18 cellular contexts compared by ENCODE assay signal in the genomic region with DNA sequence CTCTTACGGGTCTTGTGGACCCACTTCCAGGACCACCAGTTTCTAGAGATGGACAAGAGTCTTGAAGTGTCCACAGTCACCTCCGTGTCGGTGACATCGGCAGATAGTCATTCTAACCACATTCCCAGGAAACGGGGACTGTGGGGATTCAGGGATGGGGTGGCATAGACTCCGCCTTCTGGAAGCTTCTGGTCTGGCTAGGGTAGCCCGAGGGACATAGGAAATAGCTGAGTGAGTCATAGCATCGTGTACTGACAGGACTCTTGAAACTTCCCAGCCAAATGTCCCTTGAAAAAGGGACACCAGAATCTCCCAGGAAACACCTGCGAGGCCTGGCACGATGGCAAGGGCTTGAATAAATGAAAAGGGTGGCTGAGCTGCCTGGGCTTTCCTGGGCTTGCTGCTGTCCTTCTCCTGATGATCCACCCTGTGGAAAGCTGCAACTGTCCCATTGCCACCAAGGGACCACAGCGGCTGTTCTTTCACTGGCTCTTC.
DNase-seq lines count a peak whose midpoint lies in the region; FAIRE-seq and TF ChIP-seq lines count a peak whose summit lies in the region.
"Had no signal": no experiment of that assay in that cellular context is flagged by ENCODE, and none has a peak within 500 bp of the region (broad histone marks: within the 10 kb centered on the region; RNA-seq: fewer than 3 reads in every experiment).

No MANE protein-coding gene starts in this region.

- H3K27me3 Mint-ChIP-seq in activated naive CD8-positive, alpha-beta T cell treated with anti-CD3 and anti-CD28 coated beads for 36 hours, result no peaks in the 10 kb centered on the region
- H3K27me3 Mint-ChIP-seq: activated naive CD8-positive, alpha-beta T cell treated with anti-CD3 and anti-CD28 coated beads, Interleukin-2, amount 10 ng/mL, durations not matched to agents 7 days and 5 days had no signal

- H3K4me1 ChIP-seq in mesodermal cell (ENCODE audit: control insufficient read depth, insufficient read depth, low read length, poor library complexity, severe bottlenecking), result peaks cover 15% of the 10 kb centered on the region
- H3K4me1 ChIP-seq: transverse colon had no signal

- WGBS in mesodermal cell (ENCODE audit: insufficient coverage in 2 of 2), 2 experiments, result 82 to 95% methylated on average over 6 to 8 of the region's 11 CpGs

- DNase-seq in EH (ENCODE audit: low read depth) (peak; percentile 88), LoVo (ENCODE audit: low spot score) (peak; percentile 25), bronchial epithelial cell (ENCODE audit: low read depth) (peak; percentile 81), NCI-H2227 treated with DMSO at 0.1 percent for 48 hours (lab: John Stamatoyannopoulos, UW) (no peak), OCI-M2 (lab: John Stamatoyannopoulos, UW; ENCODE audit: unreplicated experiment) (no peak), NCI-H1694 (lab: John Stamatoyannopoulos, UW) (no peak)
- no peak for DNase-seq in activated naive CD8-positive, alpha-beta T cell treated with anti-CD3 and anti-CD28 coated beads for 36 hours
- DNase-seq: activated CD4-positive, CD25-positive, alpha-beta regulatory T cell treated with anti-CD3 and anti-CD28 coated beads, Interleukin-2, amount 50 U/mL, for 72 hours; CD4-positive, CD25-positive, alpha-beta regulatory T cell; central memory CD4-positive, alpha-beta T cell; NCI-H1436; retina; transverse colon had no signal

- no peaks in the 10 kb centered on the region for H3K36me3 Mint-ChIP-seq in activated naive CD8-positive, alpha-beta T cell treated with anti-CD3 and anti-CD28 coated beads for 36 hours
- H3K36me3 Mint-ChIP-seq: activated naive CD8-positive, alpha-beta T cell treated with anti-CD3 and anti-CD28 coated beads, Interleukin-2, amount 10 ng/mL, durations not matched to agents 7 days and 5 days; CD4-positive, CD25-positive, alpha-beta regulatory T cell; natural killer cell treated with Interleukin-12 subunit alpha and Interleukin-12 subunit beta and Interleukin-15 and Interleukin-18, amount 100 ng/mL, for 72 hours had no signal

- no peaks in the 10 kb centered on the region for H3K9me3 Mint-ChIP-seq in activated naive CD8-positive, alpha-beta T cell treated with anti-CD3 and anti-CD28 coated beads for 36 hours
- H3K9me3 Mint-ChIP-seq: activated naive CD8-positive, alpha-beta T cell treated with anti-CD3 and anti-CD28 coated beads, Interleukin-2, amount 10 ng/mL, durations not matched to agents 7 days and 5 days; CD4-positive, CD25-positive, alpha-beta regulatory T cell; natural killer cell treated with Interleukin-12 subunit alpha and Interleukin-12 subunit beta and Interleukin-15 and Interleukin-18, amount 100 ng/mL, for 72 hours; T-helper 1 cell treated with Interleukin-12 subunit alpha and Interleukin-12 subunit beta and Interleukin-4 antibody, amounts not matched to agents 30 μg/mL and 1 μg/mL, for 36 hours had no signal

- H3K4me3 ChIP-seq in bronchial epithelial cell (ENCODE audit: low read depth, low read length) (no peak overlapping the region), mesodermal cell (ENCODE audit: extremely low read depth, insufficient read depth, low read length, poor library complexity, severe bottlenecking) (no peak overlapping the region)
- H3K4me3 ChIP-seq: transverse colon had no signal

- no peaks in the 10 kb centered on the region for H3K27me3 ChIP-seq in bronchial epithelial cell (ENCODE audit: control insufficient read depth, insufficient read depth, low read length)
- H3K27me3 ChIP-seq: transverse colon had no signal

- H3K4me3 Mint-ChIP-seq in activated naive CD8-positive, alpha-beta T cell treated with anti-CD3 and anti-CD28 coated beads for 36 hours, result no peak overlapping the region
- H3K4me3 Mint-ChIP-seq: activated naive CD8-positive, alpha-beta T cell treated with anti-CD3 and anti-CD28 coated beads, Interleukin-2, amount 10 ng/mL, durations not matched to agents 7 days and 5 days; CD4-positive, CD25-positive, alpha-beta regulatory T cell; natural killer cell treated with Interleukin-12 subunit alpha and Interleukin-12 subunit beta and Interleukin-15 and Interleukin-18, amount 100 ng/mL, for 72 hours; T-helper 1 cell treated with Interleukin-12 subunit alpha and Interleukin-12 subunit beta and Interleukin-4 antibody, amounts not matched to agents 30 μg/mL and 1 μg/mL, for 36 hours had no signal

- peaks cover 22% of the 10 kb centered on the region for H3K4me1 Mint-ChIP-seq in activated naive CD8-positive, alpha-beta T cell treated with anti-CD3 and anti-CD28 coated beads for 36 hours

- TF ChIP-seq CTCF in bronchial epithelial cell (IDR thresholded peaks at IDR 0.05; ENCODE audit: insufficient read depth, low read length, severe bottlenecking), result no peak

- H3K36me3 ChIP-seq in bronchial epithelial cell (ENCODE audit: control insufficient read depth, insufficient read depth, low read length) (no peaks in the 10 kb centered on the region), mesodermal cell (ENCODE audit: control insufficient read depth, insufficient read depth, low read length) (no peaks in the 10 kb centered on the region)
- H3K36me3 ChIP-seq: transverse colon had no signal

- peak overlapping the region; percentile 64 for H3K27ac ChIP-seq in mesodermal cell (ENCODE audit: low read depth, low read length, severe bottlenecking)
- H3K27ac ChIP-seq: epithelial cell of prostate, transverse colon had no signal

- peaks cover 5% of the 10 kb centered on the region for H3K9me3 ChIP-seq in mesodermal cell (ENCODE audit: control insufficient read depth, low read length)
- H3K9me3 ChIP-seq: transverse colon had no signal

- peak; percentile 58 for FAIRE-seq in bronchial epithelial cell (lab: Jason Lieb, UNC)

- no peak overlapping the region for H3K27ac Mint-ChIP-seq in activated naive CD8-positive, alpha-beta T cell treated with anti-CD3 and anti-CD28 coated beads for 36 hours
- H3K27ac Mint-ChIP-seq: activated naive CD8-positive, alpha-beta T cell treated with anti-CD3 and anti-CD28 coated beads, Interleukin-2, amount 10 ng/mL, durations not matched to agents 7 days and 5 days; natural killer cell treated with Interleukin-12 subunit alpha and Interleukin-12 subunit beta and Interleukin-15 and Interleukin-18, amount 100 ng/mL, for 72 hours; T-helper 1 cell treated with Interleukin-12 subunit alpha and Interleukin-12 subunit beta and Interleukin-4 antibody, amounts not matched to agents 30 μg/mL and 1 μg/mL, for 36 hours had no signal

Comparison
In these comparisons a context has a peak if more than half of its experiments do, and no peak if none do; other contexts are left out.
1. DNase-seq: peak in EH (single experiment), LoVo (single experiment) and bronchial epithelial cell (single experiment); none in NCI-H2227 treated with DMSO at 0.1 percent for 48 hours (single experiment), activated naive CD8-positive, alpha-beta T cell treated with anti-CD3 and anti-CD28 coated beads for 36 hours (single experiment), OCI-M2 (single experiment) and NCI-H1694 (single experiment).